Comparison of ENCODE assay signal across 8 cellular contexts in the genomic region with DNA sequence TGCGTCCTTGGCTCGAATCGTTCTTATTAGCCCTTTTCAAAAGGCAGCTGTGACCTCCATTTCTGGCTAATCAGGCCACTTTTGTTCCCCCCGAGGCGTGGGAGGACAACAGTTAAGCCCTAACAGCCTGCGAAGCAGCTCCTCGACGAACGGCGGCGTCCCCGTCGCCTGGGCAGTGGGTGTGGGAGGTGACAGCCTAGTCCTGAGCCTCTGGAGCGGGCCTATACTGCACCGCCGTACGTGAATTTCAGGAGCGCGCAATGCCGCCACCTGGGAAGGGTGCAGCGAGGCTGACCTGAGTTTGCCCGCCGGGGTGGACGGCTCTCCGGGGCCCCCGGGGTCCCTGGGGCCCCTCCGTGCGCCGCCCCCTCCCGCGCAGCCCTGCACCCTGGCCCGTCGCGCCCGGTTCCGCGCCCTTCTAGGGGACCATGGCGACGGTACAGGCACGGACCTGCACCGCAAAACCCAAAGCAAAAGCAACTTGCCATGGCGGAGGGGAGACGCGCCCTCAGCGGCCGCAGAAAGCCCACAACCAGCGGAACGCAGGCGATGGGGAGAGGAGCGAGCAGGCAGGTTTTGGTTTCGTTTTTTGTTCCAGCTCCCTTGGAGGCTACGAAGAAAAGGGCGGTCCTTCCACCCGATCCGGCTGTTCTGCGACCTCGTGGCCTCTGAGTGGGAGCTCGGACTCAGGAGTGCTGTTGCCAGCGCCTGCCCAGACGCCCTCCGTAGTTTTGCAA. TPM values are rescaled to one million over a fixed set of nuclear protein-coding genes. Genes with fewer than 3 reads are reported as not detected.
A peak's percentile ranks its signal among the peaks of the same experiment; 100 is the strongest.
DNase-seq lines count a peak whose midpoint lies in the region; ATAC-seq and TF ChIP-seq lines count a peak whose summit lies in the region.

A gene (minus strand): TSS at position 624 of the 737 bp plus-strand sequence. CDS start 136 bp downstream, at position 488.

- peak within 1 kb of the TSS; percentile 51 for H3K9ac ChIP-seq in H9 (ENCODE audit: extremely low read depth, insufficient read length, low read length)

- H3K9me3 ChIP-seq in H9 (ENCODE audit: control insufficient read depth, low read depth, low read length): no peaks in the 10 kb centered on the region
- H3K9me3 ChIP-seq in MG63: no peaks in the 10 kb centered on the region
- H3K9me3 ChIP-seq in osteoblast (ENCODE audit: low read depth, low read length): no peaks in the 10 kb centered on the region
- no peaks in the 10 kb centered on the region for H3K9me3 ChIP-seq in thoracic aorta

- H4K5ac ChIP-seq in H9 (ENCODE audit: insufficient read length, low read depth, low read length): no peak within 1 kb of the TSS

- H2BK120ac ChIP-seq in H9 (ENCODE audit: low read depth, low read length, poor library complexity, severe bottlenecking): no peak within 1 kb of the TSS

- peaks cover 0 to 5% (median 0%) of the 10 kb centered on the region in 3 experiments; a peak in 3 of 7 replicates for H3K36me3 Mint-ChIP-seq in H9 (ENCODE audit: insufficient read depth in 1 of 3, low read depth in 3 of 3)
- H3K36me3 Mint-ChIP-seq in activated naive CD4-positive, alpha-beta T cell treated with anti-CD3 and anti-CD28 coated beads, Interleukin-2, amount 50 U/mL, for 72 hours: peaks cover 5 to 12% of the 10 kb centered on the region in 2 donors
- H3K36me3 Mint-ChIP-seq in glutamatergic neuron (ENCODE audit: unreplicated experiment): no peaks in the 10 kb centered on the region

- no peaks in the 10 kb centered on the region for H3K36me3 ChIP-seq in MG63
- H3K36me3 ChIP-seq in osteoblast (ENCODE audit: insufficient read depth, low read length): no peaks in the 10 kb centered on the region
- no peaks in the 10 kb centered on the region for H3K36me3 ChIP-seq in thoracic aorta

- H3K4me2 ChIP-seq in H9 (ENCODE audit: insufficient read depth, insufficient read length, low read length) (peak within 1 kb of the TSS; percentile 58), osteoblast (ENCODE audit: insufficient read depth, low read length) (peak within 1 kb of the TSS; percentile 91)

- H3K23me2 ChIP-seq in H9 (ENCODE audit: insufficient read length, low read depth, low read length, poor library complexity, severe bottlenecking): no peaks in the 10 kb centered on the region

- H3K27me3 Mint-ChIP-seq in H9 (ENCODE audit: low read depth): peaks cover 3% of the 10 kb centered on the region; the same call in 1 of the 2 replicates
- no peaks in the 10 kb centered on the region for H3K27me3 Mint-ChIP-seq in glutamatergic neuron (ENCODE audit: unreplicated experiment)

- H3K79me1 ChIP-seq in H9 (ENCODE audit: insufficient read depth, low read depth, low read length, poor library complexity, severe bottlenecking): no peaks in the 10 kb centered on the region

- H3K4me1 Mint-ChIP-seq in H9 (peaks cover 31 to 34% of the 10 kb centered on the region in 2 experiments), glutamatergic neuron (ENCODE audit: low read depth, unreplicated experiment) (peaks cover 3% of the 10 kb centered on the region)

- peak; percentile 12; the same call in 2 of the 3 replicates for TF ChIP-seq CTCF in H9 (conservative IDR thresholded peaks at IDR 0.05)
- no peak for TF ChIP-seq CTCF in glutamatergic neuron (IDR thresholded peaks at IDR 0.05; ENCODE audit: partially characterized antibody, unreplicated experiment)
- TF ChIP-seq CTCF in osteoblast (IDR thresholded peaks at IDR 0.05; ENCODE audit: extremely low read depth, low read depth, low read length): no peak
- TF ChIP-seq CTCF in thoracic aorta (IDR thresholded peaks at IDR 0.05): no peak

- peak; percentile 95 for ATAC-seq in activated naive CD4-positive, alpha-beta T cell treated with anti-CD3 and anti-CD28 coated beads, Interleukin-2, amount 50 U/mL, for 72 hours
- ATAC-seq in thoracic aorta (ENCODE audit: insufficient number of reproducible peaks, low FRiP score, low read depth): peak; percentile 86

- DNase-seq in GDM1 (lab: John Stamatoyannopoulos, UW) (peak; percentile 88), H9 (peak; percentile 78), MG63 (peak; percentile 94), SK-N-DZ (ENCODE audit: low spot score) (peak; percentile 16), glutamatergic neuron (peak; percentile 60), osteoblast (ENCODE audit: insufficient read length, low spot score, missing footprints) (peak; percentile 97), thoracic aorta (ENCODE audit: low spot score) (peak; percentile 66)
- peak; percentile 71 to 80 for DNase-seq in activated naive CD4-positive, alpha-beta T cell treated with anti-CD3 and anti-CD28 coated beads, Interleukin-2, amount 50 U/mL, for 72 hours (ENCODE audit: low spot score in 2 of 2)

- WGBS in H9 (ENCODE audit: extremely low coverage, insufficient read length, low lambda C conversion rate): no CpG with 5 or more reads among the region's 61 CpGs

- no peak within 1 kb of the TSS for H4K8ac ChIP-seq in H9 (replicated peaks; ENCODE audit: insufficient read length, low read depth, low read length)

- H2AK5ac ChIP-seq in H9 (ENCODE audit: insufficient read length, low read length): no peak within 1 kb of the TSS

- H3K4me3 ChIP-seq in MG63 (peak within 1 kb of the TSS; percentile 59), osteoblast (ENCODE audit: insufficient read depth, low read length) (peak within 1 kb of the TSS; percentile 85), thoracic aorta (peak within 1 kb of the TSS; percentile 91)

- no peak within 1 kb of the TSS for H2BK5ac ChIP-seq in H9 (ENCODE audit: insufficient read length, low read length)

- no peak within 1 kb of the TSS for H2BK20ac ChIP-seq in H9 (ENCODE audit: low read depth, low read length, poor library complexity, severe bottlenecking)

- H3K4ac ChIP-seq in H9 (ENCODE audit: low read depth, low read length): no peak within 1 kb of the TSS

- no peak within 1 kb of the TSS for H4K91ac ChIP-seq in H9 (ENCODE audit: insufficient read length, low read depth, low read length)

- no peak within 1 kb of the TSS for H3K27ac ChIP-seq in H9 (ENCODE audit: insufficient read length, low read depth, low read length)
- peak within 1 kb of the TSS; percentile 78 for H3K27ac ChIP-seq in osteoblast (ENCODE audit: low read depth, low read length)
- peak within 1 kb of the TSS; percentile 91 to 92 for H3K27ac ChIP-seq in thoracic aorta

- H3K27ac Mint-ChIP-seq in H9: peak within 1 kb of the TSS in 2 of 3 experiments; percentile 67 to 90; a peak in 4 of 7 replicates
- peak within 1 kb of the TSS; percentile 91 to 98 for H3K27ac Mint-ChIP-seq in activated naive CD4-positive, alpha-beta T cell treated with anti-CD3 and anti-CD28 coated beads, Interleukin-2, amount 50 U/mL, for 72 hours
- H3K27ac Mint-ChIP-seq in glutamatergic neuron (ENCODE audit: unreplicated experiment): peak within 1 kb of the TSS; percentile 4

- H3K56ac ChIP-seq in H9 (ENCODE audit: insufficient read length, low read depth, low read length): no peak within 1 kb of the TSS

- no peak within 1 kb of the TSS for H3T11ph ChIP-seq in H9 (ENCODE audit: low read length)

- H3K14ac ChIP-seq in H9 (ENCODE audit: insufficient read depth, low read length): peak within 1 kb of the TSS; percentile 93

- no peak within 1 kb of the TSS for H2AFZ ChIP-seq in H9 (ENCODE audit: low read length)
- H2AFZ ChIP-seq in osteoblast (ENCODE audit: low read length): peak within 1 kb of the TSS; percentile 82

- H3K23ac ChIP-seq in H9 (ENCODE audit: insufficient read length, low read depth, low read length): no peak within 1 kb of the TSS

- H3K4me3 Mint-ChIP-seq in H9: peak within 1 kb of the TSS; percentile 73 to 76
- peak within 1 kb of the TSS; percentile 81 for H3K4me3 Mint-ChIP-seq in glutamatergic neuron (ENCODE audit: unreplicated experiment)

- H4K20me1 ChIP-seq in H9 (ENCODE audit: control insufficient read depth, insufficient read depth, insufficient read length) (no peaks in the 10 kb centered on the region), osteoblast (ENCODE audit: insufficient read depth, low read length) (no peaks in the 10 kb centered on the region)

- H2BK15ac ChIP-seq in H9 (ENCODE audit: low read depth, low read length): no peak within 1 kb of the TSS

- H3K9me3 Mint-ChIP-seq in H9: no peaks in the 10 kb centered on the region; a peak in 1 of 5 replicates
- no peaks in the 10 kb centered on the region for H3K9me3 Mint-ChIP-seq in activated naive CD4-positive, alpha-beta T cell treated with anti-CD3 and anti-CD28 coated beads, Interleukin-2, amount 50 U/mL, for 72 hours
- H3K9me3 Mint-ChIP-seq in glutamatergic neuron (ENCODE audit: unreplicated experiment): no peaks in the 10 kb centered on the region

- H2BK12ac ChIP-seq in H9 (ENCODE audit: insufficient read length, low read depth, low read length): no peak within 1 kb of the TSS

- no peaks in the 10 kb centered on the region for H3K27me3 ChIP-seq in H9 (ENCODE audit: insufficient read depth, low read length)
- H3K27me3 ChIP-seq in MG63: no peaks in the 10 kb centered on the region
- no peaks in the 10 kb centered on the region for H3K27me3 ChIP-seq in osteoblast (ENCODE audit: insufficient read depth, low read length)
- H3K27me3 ChIP-seq in thoracic aorta (replicated peaks; ENCODE audit: insufficient read depth): no peaks in the 10 kb centered on the region

- H3K4me1 ChIP-seq in H9 (ENCODE audit: insufficient read depth, low read length) (no peaks in the 10 kb centered on the region; the same call in 1 of the 2 replicates), osteoblast (ENCODE audit: insufficient read depth, low read length) (peaks cover 8% of the 10 kb centered on the region), thoracic aorta (ENCODE audit: control insufficient read depth in 1 of 2, low read depth in 2 of 2) (peaks cover 4 to 25% of the 10 kb centered on the region in 2 donors)

- peak within 1 kb of the TSS; percentile 61 for H3K18ac ChIP-seq in H9 (ENCODE audit: insufficient read length, low read depth, low read length)

- H3K79me2 ChIP-seq in H9 (ENCODE audit: insufficient read depth, low read length): no peaks in the 10 kb centered on the region
- peaks cover 12% of the 10 kb centered on the region for H3K79me2 ChIP-seq in osteoblast (ENCODE audit: insufficient read depth, low read length)

RNA-seq across cellular contexts. Expression of the gene that starts here (rescaled TPM):
- total RNA-seq in H9 (2021) (1.8 and 2.0 TPM in 2 replicates), glutamatergic neuron (ENCODE audit: unreplicated experiment) (1.1 TPM), osteoblast (11.6 and 12.1 TPM in 2 replicates), thoracic aorta (1 to 10 TPM; 2.0 to 5.3 TPM)
- total RNA-seq in MG63 (2014; rRNA removed; shearing (Covaris generic); ENCODE audit: low replicate concordance): 1.9 and 3.8 TPM in 2 replicates
- polyA plus RNA-seq in SK-N-DZ (2014; cell fraction: cytosol; rRNA removed): 0.06 TPM in 1 of 2 replicates, not detected in the other
- polyA plus RNA-seq in SK-N-DZ (2014; cell fraction: nucleus; rRNA removed): 0.14 TPM in 1 of 2 replicates, not detected in the other
- total RNA-seq in activated naive CD4-positive, alpha-beta T cell treated with anti-CD3 and anti-CD28 coated beads, Interleukin-2, amount 50 U/mL, for 72 hours: 1 to 10 TPM; 2.4 to 5.0 TPM

Comparison
In these comparisons a context has a peak if more than half of its experiments do, and no peak if none do; other contexts are left out.
1. DNase-seq: peak in every context shown above with its lines; median percentile 97 in osteoblast; 94 in MG63; 88 in GDM1; 78 in H9; 76 in activated naive CD4-positive, alpha-beta T cell treated with anti-CD3 and anti-CD28 coated beads, Interleukin-2, amount 50 U/mL, for 72 hours; 66 in thoracic aorta; 60 in glutamatergic neuron; 16 in SK-N-DZ.
2. H3K27ac Mint-ChIP-seq: peak in every context shown above with its lines; median percentile 94 in activated naive CD4-positive, alpha-beta T cell treated with anti-CD3 and anti-CD28 coated beads, Interleukin-2, amount 50 U/mL, for 72 hours; 78 in H9; 4 in glutamatergic neuron.